ENCODE assay signal across 8 cellular contexts in genomic region chr5:80125962-80126480, GRCh38.
A peak's percentile ranks its signal among the peaks of the same experiment; 100 is the strongest.
DNase-seq lines count a peak whose midpoint lies in the region; ATAC-seq and TF ChIP-seq lines count a peak whose summit lies in the region.

No MANE protein-coding gene starts in this region.

- H3K9me3 ChIP-seq in lung (ENCODE audit: control insufficient read depth in 2 of 2, insufficient read depth in 1 of 2, low read length in 1 of 2) (peaks cover 0 to 1% of the 10 kb centered on the region in 2 donors), hepatocyte (ENCODE audit: low read depth) (no peaks in the 10 kb centered on the region)

- 55 to 65% methylated on average over 4 of the region's 4 CpGs for WGBS in lung, 2 donors
- WGBS in hepatocyte (ENCODE audit: low lambda C conversion rate, missing lambda C conversion rate) = 84% methylated on average over 4 of the region's 4 CpGs

- H3K27me3 ChIP-seq in lung (ENCODE audit: control insufficient read depth, insufficient read depth) = no peaks in the 10 kb centered on the region
- H3K27me3 ChIP-seq in hepatocyte = no peaks in the 10 kb centered on the region

- POLR2A ChIA-PET in activated CD4-positive, alpha-beta memory T cell treated with anti-CD3 and anti-CD28 coated beads, Interleukin-2, amount 10 ng/mL, durations not matched to agents 7 days and 5 days (lab: Charles Lee) = interaction anchor here (0.7 to 3.2 kb wide), 19 partner anchors 9 to 282 kb away, joined by 3 to 44 read pairs (median 4); partner anchors contain the start of genes SERINC5 and ZFYVE16

- H3K9me2 ChIP-seq in hepatocyte (replicated peaks; ENCODE audit: insufficient read depth) = no peaks in the 10 kb centered on the region

- no peak overlapping the region for H2AFZ ChIP-seq in hepatocyte

- peaks cover 14% of the 10 kb centered on the region for H3K9me3 Mint-ChIP-seq in activated CD4-positive, alpha-beta memory T cell treated with anti-CD3 and anti-CD28 coated beads, Interleukin-2, amount 10 ng/mL, durations not matched to agents 7 days and 5 days

- no peaks in the 10 kb centered on the region for H3K36me3 ChIP-seq in lung (ENCODE audit: control insufficient read depth in 2 of 2, insufficient read depth in 2 of 2, low read length in 2 of 2)
- H3K36me3 ChIP-seq in hepatocyte (replicated peaks; ENCODE audit: insufficient read depth, low read depth) = no peaks in the 10 kb centered on the region

- peak overlapping the region; percentile 75 for H3K27ac Mint-ChIP-seq in activated CD4-positive, alpha-beta memory T cell treated with anti-CD3 and anti-CD28 coated beads, Interleukin-2, amount 10 ng/mL, durations not matched to agents 7 days and 5 days

- H3K4me2 ChIP-seq in hepatocyte = no peak overlapping the region

- no peak for TF ChIP-seq POLR2A in erythroblast (IDR thresholded peaks at IDR 0.05; ENCODE audit: low read length)

- H3K4me1 ChIP-seq in lung (ENCODE audit: control insufficient read depth in 2 of 2, insufficient read depth in 2 of 2, low read length in 2 of 2) (no peaks in the 10 kb centered on the region), hepatocyte (ENCODE audit: insufficient read depth) (peaks cover 11% of the 10 kb centered on the region)

- peak; percentile 42 for ATAC-seq in GM19324 (IDR thresholded peaks at IDR 0.05; ENCODE audit: low FRiP score, unreplicated experiment)
- ATAC-seq in HG03196 (IDR thresholded peaks at IDR 0.05; ENCODE audit: unreplicated experiment) = peak; percentile 65
- ATAC-seq in lung (ENCODE audit: insufficient read depth, low FRiP score) = peak; percentile 36

- TF ChIP-seq CTCF in lung (IDR thresholded peaks at IDR 0.05; ENCODE audit: control extremely low read depth, extremely low read depth) = no peak
- TF ChIP-seq CTCF in hepatocyte (IDR thresholded peaks at IDR 0.05; ENCODE audit: poor library complexity) = no peak

- H3K4me3 Mint-ChIP-seq in activated CD4-positive, alpha-beta memory T cell treated with anti-CD3 and anti-CD28 coated beads, Interleukin-2, amount 10 ng/mL, durations not matched to agents 7 days and 5 days = peak overlapping the region; percentile 1

- DNase-seq in CD1c-positive myeloid dendritic cell (ENCODE audit: extremely low spot score) (peak; percentile 98), lung (ENCODE audit: low spot score) (no peak), erythroblast (lab: John Stamatoyannopoulos, UW) (no peak), COR-L47 (lab: John Stamatoyannopoulos, UW) (no peak), hepatocyte (ENCODE audit: low spot score) (no peak)
- no peak for DNase-seq in activated CD4-positive, alpha-beta memory T cell treated with anti-CD3 and anti-CD28 coated beads, Interleukin-2, amount 10 ng/mL, durations not matched to agents 7 days and 5 days

- no peaks in the 10 kb centered on the region for H3K79me2 ChIP-seq in hepatocyte

- CTCF ChIA-PET in activated CD4-positive, alpha-beta memory T cell treated with anti-CD3 and anti-CD28 coated beads, Interleukin-2, amount 10 ng/mL, durations not matched to agents 7 days and 5 days (lab: Charles Lee) = interaction anchor here (0.9 to 2.1 kb wide), 10 partner anchors 9 to 182 kb away, joined by 3 to 18 read pairs (median 4); partner anchors contain the start of gene SERINC5

- H3K36me3 Mint-ChIP-seq in activated CD4-positive, alpha-beta memory T cell treated with anti-CD3 and anti-CD28 coated beads, Interleukin-2, amount 10 ng/mL, durations not matched to agents 7 days and 5 days (ENCODE audit: low read depth) = peaks cover 44% of the 10 kb centered on the region

- H3K4me1 Mint-ChIP-seq in activated CD4-positive, alpha-beta memory T cell treated with anti-CD3 and anti-CD28 coated beads, Interleukin-2, amount 10 ng/mL, durations not matched to agents 7 days and 5 days = peaks cover 38% of the 10 kb centered on the region

- H3K4me3 ChIP-seq in lung (no peak overlapping the region), hepatocyte (no peak overlapping the region)

- no peaks in the 10 kb centered on the region for H3K27me3 Mint-ChIP-seq in activated CD4-positive, alpha-beta memory T cell treated with anti-CD3 and anti-CD28 coated beads, Interleukin-2, amount 10 ng/mL, durations not matched to agents 7 days and 5 days

- H3K27ac ChIP-seq in lung (ENCODE audit: low read depth in 1 of 2, low read length in 1 of 2) (no peak overlapping the region), hepatocyte (no peak overlapping the region)

- no peaks in the 10 kb centered on the region for H4K20me1 ChIP-seq in hepatocyte (ENCODE audit: insufficient read depth, poor library complexity, severe bottlenecking)
